ENCODE assay signal across 9 cellular contexts in the genomic region with DNA sequence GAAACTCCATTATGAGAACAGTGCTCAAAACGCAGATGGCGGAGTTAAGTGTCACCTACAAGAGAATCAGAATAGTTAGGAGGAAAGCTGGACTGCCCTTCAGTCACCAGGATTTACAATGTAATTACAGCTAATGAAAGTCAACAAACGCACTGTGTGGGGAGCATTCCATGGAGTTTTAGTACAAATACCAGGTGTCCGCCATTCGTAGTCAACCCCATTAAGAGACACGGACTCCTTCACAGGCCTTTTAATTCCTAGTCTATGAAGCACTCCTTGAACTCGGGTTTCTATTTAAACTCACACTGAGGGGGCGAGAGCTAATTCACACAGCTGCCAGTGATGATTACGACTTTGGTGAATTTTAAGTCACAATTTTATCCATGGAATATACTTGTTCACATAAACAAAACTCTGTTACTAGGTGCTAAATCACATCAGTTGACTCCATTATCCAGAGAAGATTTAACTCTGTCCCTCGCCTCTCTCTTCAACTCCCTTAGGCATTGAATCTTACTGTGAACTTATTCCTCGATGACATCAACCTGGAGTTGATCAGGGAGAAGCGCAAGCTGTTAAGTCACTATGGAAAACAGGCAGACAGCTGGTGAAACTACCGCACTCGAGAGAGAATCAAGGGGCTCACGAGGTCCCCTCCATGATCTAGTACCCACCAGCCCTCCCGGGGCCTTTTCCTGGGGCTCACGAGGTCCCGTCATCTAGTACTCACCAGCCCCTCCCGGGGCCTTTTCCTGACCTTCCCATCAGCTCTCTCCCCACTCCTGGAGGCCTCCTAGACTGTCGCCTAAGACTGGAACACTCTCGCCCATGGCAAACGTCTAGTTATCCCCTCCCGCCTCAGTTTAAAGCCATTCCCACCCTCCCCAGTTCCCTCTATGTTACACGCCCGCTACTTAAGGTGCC. TPM values are rescaled to one million over a fixed set of nuclear protein-coding genes. Genes with fewer than 3 reads are reported as not detected.
DNase-seq lines count a peak whose midpoint lies in the region; ATAC-seq and TF ChIP-seq lines count a peak whose summit lies in the region.
"Had no signal": no experiment of that assay in that cellular context is flagged by ENCODE, and none has a peak within 500 bp of the region (broad histone marks: within the 10 kb centered on the region; RNA-seq: fewer than 3 reads in every experiment).

No MANE protein-coding gene starts in this region.

- peak overlapping the region; percentile 96 for H3K4me2 ChIP-seq in Loucy (ENCODE audit: low read depth, low read length, poor library complexity, severe bottlenecking)

- H3K9me3 ChIP-seq in Loucy (ENCODE audit: insufficient read depth, low read depth, low read length), result no peaks in the 10 kb centered on the region

- ATAC-seq in naive B cell (ENCODE audit: low read depth in 2 of 2) (no peak), HG03442 (IDR thresholded peaks at IDR 0.05; ENCODE audit: unreplicated experiment) (no peak), GM19324 (IDR thresholded peaks at IDR 0.05; ENCODE audit: low FRiP score, unreplicated experiment) (no peak)

- no peaks in the 10 kb centered on the region for H3K9me3 Mint-ChIP-seq in naive B cell

- peak overlapping the region; percentile 86 for H3K9ac ChIP-seq in Loucy (ENCODE audit: low read depth, low read length, poor library complexity, severe bottlenecking)

- peak overlapping the region; percentile 70 to 95 (median 92) for H3K27ac Mint-ChIP-seq in naive B cell

- H3K9me2 ChIP-seq in Loucy (replicated peaks; ENCODE audit: low read depth, low read length), result no peaks in the 10 kb centered on the region

- peaks cover 16 to 33% (median 20%) of the 10 kb centered on the region in 3 donors for H3K4me1 Mint-ChIP-seq in naive B cell

- H3K36me3 Mint-ChIP-seq in naive B cell, result peaks cover 0 to 3% of the 10 kb centered on the region in 2 donors

- DNase-seq in AG09309 (ENCODE audit: low read depth) (no peak), choroid plexus epithelial cell (ENCODE audit: low read depth) (no peak), naive B cell (no peak), midbrain (lab: John Stamatoyannopoulos, UW) (no peak), kidney tubule cell (ENCODE audit: low spot score) (no peak)
- DNase-seq: SW 1271 had no signal

- TF ChIP-seq CTCF in AG09309 (IDR thresholded peaks at IDR 0.05; ENCODE audit: control insufficient read depth, insufficient read depth, low read depth, low read length, missing control alignments), result no peak
- no peak for TF ChIP-seq CTCF in Loucy (conservative IDR thresholded peaks at IDR 0.05; ENCODE audit: low read length)
- no peak for TF ChIP-seq CTCF in choroid plexus epithelial cell (conservative IDR thresholded peaks at IDR 0.05; ENCODE audit: low read depth, low read length)

- peaks cover 25% of the 10 kb centered on the region; the same call in 1 of the 2 replicates for H3K36me3 ChIP-seq in Loucy (ENCODE audit: insufficient read depth, low read length)

- peaks cover 51% of the 10 kb centered on the region for H3K79me2 ChIP-seq in Loucy (ENCODE audit: insufficient read depth, low read length)

- H3F3A ChIP-seq in Loucy (ENCODE audit: low read depth), result no peaks in the 10 kb centered on the region

- no peaks in the 10 kb centered on the region for H3K27me3 ChIP-seq in Loucy (ENCODE audit: insufficient read depth, low read length, poor library complexity, severe bottlenecking)

- H2AFZ ChIP-seq in Loucy (ENCODE audit: low read length), result no peak overlapping the region

- no peaks in the 10 kb centered on the region for H3K27me3 Mint-ChIP-seq in naive B cell

- H3K4me3 Mint-ChIP-seq in naive B cell, result peak overlapping the region; percentile 80 to 95 (median 88)

- peak overlapping the region; percentile 90 for H3K4me3 ChIP-seq in AG09309 (ENCODE audit: control insufficient read depth, low read depth, low read length)
- peak overlapping the region; percentile 98 for H3K4me3 ChIP-seq in Loucy (ENCODE audit: low read length, poor library complexity, severe bottlenecking)
- H3K4me3 ChIP-seq in choroid plexus epithelial cell (ENCODE audit: low read depth, low read length), result peak overlapping the region; percentile 97

- H4K20me1 ChIP-seq in Loucy (ENCODE audit: insufficient read depth, low read length, poor library complexity, severe bottlenecking), result peaks cover 10% of the 10 kb centered on the region

- peaks cover 22% of the 10 kb centered on the region for H3K4me1 ChIP-seq in Loucy (ENCODE audit: insufficient read depth, low read length, poor library complexity, severe bottlenecking)

RNA-seq across cellular contexts. Expression of gene ZFAND2A, which starts 1.5 kb away (rescaled TPM):
- 10 to 100 TPM; 59.3 to 73.5 (median 67.9) TPM for polyA plus RNA-seq in naive B cell (ENCODE audit: low read depth in 6 of 6)
